In genomic region chr19:5578094-5578846, GRCh38 we compare ENCODE assay signal across 1 cellular context.
TF ChIP-seq lines count a peak whose summit lies in the region.

No MANE protein-coding gene starts in this region.

TF ChIP-seq in HEK293, 187 proteins besides CTCF, POLR2A, EP300 and RAD21 (continued from another document):
- TF ChIP-seq PATZ1 (tag by site-specific recombination; IDR thresholded peaks at IDR 0.05) = peak; percentile 91
- peak; percentile 41; the same call in 1 of the 2 replicates for TF ChIP-seq ZNF449 (tag by site-specific recombination; IDR thresholded peaks at IDR 0.05)
- TF ChIP-seq ZBTB10 (tag by site-specific recombination; IDR thresholded peaks at IDR 0.05) = no peak
- peak; percentile 69; the same call in 1 of the 2 replicates for TF ChIP-seq ZNF600 (tag by site-specific recombination; IDR thresholded peaks at IDR 0.05)
- no peak for TF ChIP-seq ATF2 (tag by site-specific recombination; IDR thresholded peaks at IDR 0.05; ENCODE audit: low read depth)
- no peak for TF ChIP-seq KLF10 (tag by site-specific recombination; IDR thresholded peaks at IDR 0.05)
- peak; percentile 21; the same call in 1 of the 2 replicates for TF ChIP-seq ZNF660 (tag by site-specific recombination; IDR thresholded peaks at IDR 0.05)
- peak; percentile 96 for TF ChIP-seq ZNF654 (tag by site-specific recombination; IDR thresholded peaks at IDR 0.05; ENCODE audit: low read depth)
- TF ChIP-seq ZNF366 (tag by site-specific recombination; conservative IDR thresholded peaks at IDR 0.05) = peak; percentile 47; the same call in 1 of the 2 replicates
- TF ChIP-seq ZFP69B (tag by site-specific recombination; IDR thresholded peaks at IDR 0.05) = peak; percentile 75
- TF ChIP-seq ZNF692 (tag by site-specific recombination; IDR thresholded peaks at IDR 0.05) = peak; percentile 72
- TF ChIP-seq ZNF792 (tag by site-specific recombination; IDR thresholded peaks at IDR 0.05) = no peak
- peak; percentile 69; the same call in 1 of the 2 replicates for TF ChIP-seq ZNF2 (tag by site-specific recombination; IDR thresholded peaks at IDR 0.05)
